Comparison of ENCODE assay signal across 1 cellular context in the genomic region with DNA sequence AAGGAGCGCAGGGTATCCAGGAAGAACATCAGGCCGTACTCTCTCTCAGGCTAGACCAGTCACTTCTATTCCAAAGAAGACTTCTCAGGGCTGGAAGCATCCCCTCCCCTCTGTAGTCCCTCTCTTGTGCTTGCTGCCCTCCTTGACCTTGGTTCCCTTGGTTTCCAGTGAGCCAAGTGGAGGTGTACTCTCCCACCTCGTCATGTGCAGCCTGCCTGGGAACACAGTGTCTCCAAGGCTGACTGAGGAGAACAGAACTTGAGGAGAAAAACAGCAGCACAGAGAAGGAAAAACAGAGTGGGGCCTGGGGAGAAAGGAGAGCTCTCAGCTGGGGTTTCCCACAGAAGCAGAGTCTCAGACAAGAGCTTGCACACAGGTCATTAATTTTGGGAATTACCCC.
TF ChIP-seq lines count a peak whose summit lies in the region.

No MANE protein-coding gene starts in this region.

TF ChIP-seq in K562, 482 proteins besides CTCF, POLR2A, EP300 and RAD21:
- TF ChIP-seq FOXM1 (IDR thresholded peaks at IDR 0.05; ENCODE audit: low read depth) (no peak), FOXM1 (CRISPR knock-in tag; IDR thresholded peaks at IDR 0.05; ENCODE audit: low read depth) (no peak), SIRT6 (IDR thresholded peaks at IDR 0.05; ENCODE audit: low read depth, low read length) (no peak), SRSF1 (IDR thresholded peaks at IDR 0.05; ENCODE audit: low read depth, low read length) (no peak), ARNT (IDR thresholded peaks at IDR 0.05) (no peak)
- TF ChIP-seq, protein P1, sequence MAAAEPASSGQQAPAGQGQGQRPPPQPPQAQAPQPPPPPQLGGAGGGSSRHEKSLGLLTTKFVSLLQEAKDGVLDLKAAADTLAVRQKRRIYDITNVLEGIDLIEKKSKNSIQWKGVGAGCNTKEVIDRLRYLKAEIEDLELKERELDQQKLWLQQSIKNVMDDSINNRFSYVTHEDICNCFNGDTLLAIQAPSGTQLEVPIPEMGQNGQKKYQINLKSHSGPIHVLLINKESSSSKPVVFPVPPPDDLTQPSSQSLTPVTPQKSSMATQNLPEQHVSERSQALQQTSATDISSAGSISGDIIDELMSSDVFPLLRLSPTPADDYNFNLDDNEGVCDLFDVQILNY (CRISPR knock-in tag; IDR thresholded peaks at IDR 0.05), result no peak
- TF ChIP-seq, protein P2, sequence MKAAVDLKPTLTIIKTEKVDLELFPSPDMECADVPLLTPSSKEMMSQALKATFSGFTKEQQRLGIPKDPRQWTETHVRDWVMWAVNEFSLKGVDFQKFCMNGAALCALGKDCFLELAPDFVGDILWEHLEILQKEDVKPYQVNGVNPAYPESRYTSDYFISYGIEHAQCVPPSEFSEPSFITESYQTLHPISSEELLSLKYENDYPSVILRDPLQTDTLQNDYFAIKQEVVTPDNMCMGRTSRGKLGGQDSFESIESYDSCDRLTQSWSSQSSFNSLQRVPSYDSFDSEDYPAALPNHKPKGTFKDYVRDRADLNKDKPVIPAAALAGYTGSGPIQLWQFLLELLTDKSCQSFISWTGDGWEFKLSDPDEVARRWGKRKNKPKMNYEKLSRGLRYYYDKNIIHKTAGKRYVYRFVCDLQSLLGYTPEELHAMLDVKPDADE (conservative IDR thresholded peaks at IDR 0.05; ENCODE audit: control insufficient read depth, low read depth, low read length), result no peak
- TF ChIP-seq, protein P3, sequence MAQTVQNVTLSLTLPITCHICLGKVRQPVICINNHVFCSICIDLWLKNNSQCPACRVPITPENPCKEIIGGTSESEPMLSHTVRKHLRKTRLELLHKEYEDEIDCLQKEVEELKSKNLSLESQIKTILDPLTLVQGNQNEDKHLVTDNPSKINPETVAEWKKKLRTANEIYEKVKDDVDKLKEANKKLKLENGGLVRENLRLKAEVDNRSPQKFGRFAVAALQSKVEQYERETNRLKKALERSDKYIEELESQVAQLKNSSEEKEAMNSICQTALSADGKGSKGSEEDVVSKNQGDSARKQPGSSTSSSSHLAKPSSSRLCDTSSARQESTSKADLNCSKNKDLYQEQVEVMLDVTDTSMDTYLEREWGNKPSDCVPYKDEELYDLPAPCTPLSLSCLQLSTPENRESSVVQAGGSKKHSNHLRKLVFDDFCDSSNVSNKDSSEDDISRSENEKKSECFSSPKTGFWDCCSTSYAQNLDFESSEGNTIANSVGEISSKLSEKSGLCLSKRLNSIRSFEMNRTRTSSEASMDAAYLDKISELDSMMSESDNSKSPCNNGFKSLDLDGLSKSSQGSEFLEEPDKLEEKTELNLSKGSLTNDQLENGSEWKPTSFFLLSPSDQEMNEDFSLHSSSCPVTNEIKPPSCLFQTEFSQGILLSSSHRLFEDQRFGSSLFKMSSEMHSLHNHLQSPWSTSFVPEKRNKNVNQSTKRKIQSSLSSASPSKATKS (CRISPR knock-in tag; IDR thresholded peaks at IDR 0.05), result no peak
